8 cellular contexts compared by ENCODE assay signal in genomic region chr3:55487376-55488241, GRCh38. TPM values are rescaled to one million over a fixed set of nuclear protein-coding genes. Genes with fewer than 3 reads are reported as not detected.
DNase-seq lines count a peak whose midpoint lies in the region; ATAC-seq and TF ChIP-seq lines count a peak whose summit lies in the region.

No MANE protein-coding gene starts in this region.

- no peak for TF ChIP-seq CTCF in BE2C (IDR thresholded peaks at IDR 0.05; ENCODE audit: low read depth, low read length)
- no peak for TF ChIP-seq CTCF in WERI-Rb-1 (IDR thresholded peaks at IDR 0.05; ENCODE audit: low read depth, low read length)
- TF ChIP-seq CTCF in prostate gland (IDR thresholded peaks at IDR 0.05): no peak

- ATAC-seq in Right ventricle myocardium superior (ENCODE audit: poor library complexity) (peak; percentile 21), HG03442 (IDR thresholded peaks at IDR 0.05; ENCODE audit: unreplicated experiment) (no peak)

- H3K27ac ChIP-seq in WERI-Rb-1 (no peak overlapping the region), prostate gland (peak overlapping the region; percentile 64 to 67)

- H3K4me3 ChIP-seq in BE2C (ENCODE audit: low read depth, low read length) (peak overlapping the region; percentile 23; the same call in 1 of the 2 replicates), HAP-1 (peak overlapping the region; percentile 66), WERI-Rb-1 (ENCODE audit: low read depth, low read length) (peak overlapping the region; percentile 84), prostate gland (peak overlapping the region; percentile 58 to 61)

- H3K36me3 ChIP-seq in BE2C (no peaks in the 10 kb centered on the region), HAP-1 (replicated peaks) (no peaks in the 10 kb centered on the region), WERI-Rb-1 (no peaks in the 10 kb centered on the region), prostate gland (no peaks in the 10 kb centered on the region)

- no peak for TF ChIP-seq POLR2A in prostate gland (IDR thresholded peaks at IDR 0.05)

- in situ Hi-C loops in HAP-1 (cut with MboI; ENCODE audit: low sequenced_read_pairs): loop anchor here (10.0 to 25.0 kb wide), 4 partner anchors 237 to 775 kb away; no protein-coding TSS in a partner anchor

- H3K4me1 ChIP-seq in BE2C (no peaks in the 10 kb centered on the region), HAP-1 (peaks cover 2% of the 10 kb centered on the region; the same call in 1 of the 2 replicates), prostate gland (replicated peaks) (peaks cover 3% of the 10 kb centered on the region)

- DNase-seq in BE2C (no peak), HAP-1 (ENCODE audit: low spot score in 2 of 2) (peak; percentile 50 to 72), WERI-Rb-1 (peak; percentile 42), Right ventricle myocardium superior (peak; percentile 52), prostate gland (ENCODE audit: low spot score) (no peak), NCI-H446 (lab: John Stamatoyannopoulos, UW) (no peak), midbrain (lab: John Stamatoyannopoulos, UW) (no peak)

- H3K27me3 ChIP-seq in BE2C (peaks cover 60% of the 10 kb centered on the region), HAP-1 (ENCODE audit: low read depth) (no peaks in the 10 kb centered on the region), WERI-Rb-1 (ENCODE audit: insufficient read depth, low read depth, severe bottlenecking) (peaks cover 38% of the 10 kb centered on the region), prostate gland (replicated peaks; ENCODE audit: insufficient read depth) (peaks cover 2% of the 10 kb centered on the region)

- intact Hi-C loops in Right ventricle myocardium superior (cut with DNase I) (loop anchor here (5.0 kb wide), 2 partner anchors 230 to 555 kb away; no protein-coding TSS in a partner anchor), prostate gland (cut with DNase I) (loop anchor here (5.0 to 10.0 kb wide), 8 partner anchors 85 to 1363 kb away; partner anchors contain the start of gene CACNA2D3)

- H3K9me3 ChIP-seq in BE2C (no peaks in the 10 kb centered on the region), HAP-1 (no peaks in the 10 kb centered on the region), WERI-Rb-1 (ENCODE audit: severe bottlenecking) (no peaks in the 10 kb centered on the region), prostate gland (no peaks in the 10 kb centered on the region)

- under 1% methylated on average over 71 of the region's 71 CpGs for WGBS in prostate gland

RNA-seq across cellular contexts. Expression of gene WNT5A, which starts 0.5 kb away (rescaled TPM):
- not detected for polyA plus RNA-seq in BE2C (2012; ENCODE audit: insufficient read depth, insufficient read length, low read depth)
- total RNA-seq in Right ventricle myocardium superior: 6.7 TPM
- 10 to 100 TPM in 1 of 2 donors, 1 to 10 TPM in 1; 9.5 to 14.3 TPM for total RNA-seq in prostate gland

Comparison
In these comparisons a context has a peak if more than half of its experiments do, and no peak if none do; other contexts are left out.
1. DNase-seq: peak in HAP-1 (2 of 2), WERI-Rb-1 (single experiment) and Right ventricle myocardium superior (single experiment); none in BE2C (single experiment), prostate gland (single experiment), NCI-H446 (0 of 2) and midbrain (single experiment).
2. H3K4me3 ChIP-seq: peak in every context shown above with its lines; median percentile 84 in WERI-Rb-1; 66 in HAP-1; 60 in prostate gland; 23 in BE2C.